1 cellular context compared by ENCODE assay signal in genomic region chr5:141613344-141613743, GRCh38.
A peak's percentile ranks its signal among the peaks of the same experiment; 100 is the strongest.
TF ChIP-seq lines count a peak whose summit lies in the region.

No MANE protein-coding gene starts in this region.

TF ChIP-seq in GM12878, 131 proteins besides CTCF, POLR2A, EP300 and RAD21:
- TF ChIP-seq RELB (IDR thresholded peaks at IDR 0.05; ENCODE audit: low read depth), result peak; percentile 27; the same call in 1 of the 2 replicates
- TF ChIP-seq TCF7 (IDR thresholded peaks at IDR 0.05; ENCODE audit: borderline replicate concordance), result no peak
TF ChIP-seq in GM12878: peak in this region for 1.
